In genomic region chr11:126331286-126331685, GRCh38 we compare ENCODE assay signal across 23 cellular contexts. TPM values are rescaled to one million over a fixed set of nuclear protein-coding genes. Genes with fewer than 3 reads are reported as not detected.
DNase-seq lines count a peak whose midpoint lies in the region; ATAC-seq and TF ChIP-seq lines count a peak whose summit lies in the region.
"Had no signal": no experiment of that assay in that cellular context is flagged by ENCODE, and none has a peak within 500 bp of the region (broad histone marks: within the 10 kb centered on the region; RNA-seq: fewer than 3 reads in every experiment).

No MANE protein-coding gene starts in this region.

- H3K9me3 ChIP-seq in CD8-positive, alpha-beta memory T cell (ENCODE audit: low read length) = no peaks in the 10 kb centered on the region
- no peaks in the 10 kb centered on the region for H3K9me3 ChIP-seq in spleen
- H3K9me3 ChIP-seq: Caco-2, MG63, SJCRH30 had no signal

- peaks cover 0 to 1% of the 10 kb centered on the region in 2 donors for H3K27me3 Mint-ChIP-seq in CD8-positive, alpha-beta memory T cell
- H3K27me3 Mint-ChIP-seq in immature natural killer cell (ENCODE audit: low read depth in 3 of 3) = peaks cover 20 to 31% (median 26%) of the 10 kb centered on the region in 3 donors
- no peaks in the 10 kb centered on the region for H3K27me3 Mint-ChIP-seq in stimulated activated memory B cell treated with anti-CD40 and anti-IgM and Interleukin-4, amounts not matched to agents 10 μg/mL and 1 μg/mL and 100 μg/mL, for 72 hours
- H3K27me3 Mint-ChIP-seq: CD4-positive, alpha-beta T cell had no signal

- peaks cover 8 to 71% (median 22%) of the 10 kb centered on the region in 3 donors for H3K36me3 Mint-ChIP-seq in CD8-positive, alpha-beta memory T cell
- H3K36me3 Mint-ChIP-seq in immature natural killer cell = peaks cover 11 to 27% (median 20%) of the 10 kb centered on the region in 3 donors
- H3K36me3 Mint-ChIP-seq in stimulated activated memory B cell treated with anti-CD40 and anti-IgM and Interleukin-4, amounts not matched to agents 10 μg/mL and 1 μg/mL and 100 μg/mL, for 72 hours = peaks cover 60% of the 10 kb centered on the region

- peaks cover 45 to 57% (median 49%) of the 10 kb centered on the region in 3 donors for H3K4me1 Mint-ChIP-seq in CD8-positive, alpha-beta memory T cell
- peaks cover 87 to 89% of the 10 kb centered on the region in 2 donors for H3K4me1 Mint-ChIP-seq in immature natural killer cell
- peaks cover 4% of the 10 kb centered on the region for H3K4me1 Mint-ChIP-seq in stimulated activated memory B cell treated with anti-CD40 and anti-IgM and Interleukin-4, amounts not matched to agents 10 μg/mL and 1 μg/mL and 100 μg/mL, for 72 hours

- no peaks in the 10 kb centered on the region for H3K9me3 Mint-ChIP-seq in CD8-positive, alpha-beta memory T cell
- H3K9me3 Mint-ChIP-seq in immature natural killer cell = no peaks in the 10 kb centered on the region
- H3K9me3 Mint-ChIP-seq in stimulated activated memory B cell treated with anti-CD40 and anti-IgM and Interleukin-4, amounts not matched to agents 10 μg/mL and 1 μg/mL and 100 μg/mL, for 72 hours = no peaks in the 10 kb centered on the region
- H3K9me3 Mint-ChIP-seq: CD4-positive, alpha-beta T cell; H9 had no signal

- TF ChIP-seq POLR2A in spleen (IDR thresholded peaks at IDR 0.05) = no peak

- POLR2A ChIA-PET in CD8-positive, alpha-beta memory T cell (lab: Charles Lee) = no interaction called here
- POLR2A ChIA-PET in RWPE1 (lab: Yijun Ruan, JAX; ENCODE audit: low non-redundant PET) = interaction anchor here (0.5 kb wide), 1 partner anchor 15 kb away, joined by 7 read pairs; no protein-coding TSS in a partner anchor

- peaks cover 22% of the 10 kb centered on the region for H3K36me3 ChIP-seq in CD8-positive, alpha-beta memory T cell (ENCODE audit: insufficient read depth, low read length)
- peaks cover 0 to 75% (median 16%) of the 10 kb centered on the region in 6 donors for H3K36me3 ChIP-seq in spleen
- H3K36me3 ChIP-seq: SJCRH30 had no signal

- ATAC-seq in stimulated activated memory B cell treated with anti-CD40 and anti-IgM and Interleukin-4, amounts not matched to agents 10 μg/mL and 1 μg/mL and 100 μg/mL, for 72 hours = no peak
- no peak for ATAC-seq in GM18873 (IDR thresholded peaks at IDR 0.05; ENCODE audit: low FRiP score, unreplicated experiment)
- ATAC-seq: HepG2, K562, Panc1 had no signal

- H3K4me3 ChIP-seq in CD8-positive, alpha-beta memory T cell (ENCODE audit: low read length) = no peak overlapping the region
- H3K4me3 ChIP-seq in spleen = no peak overlapping the region
- H3K4me3 ChIP-seq: K562, MG63, SJCRH30 had no signal

- peaks cover 24% of the 10 kb centered on the region for H3K4me1 ChIP-seq in CD8-positive, alpha-beta memory T cell (ENCODE audit: insufficient read depth, low read length)
- peaks cover 3 to 86% (median 35%) of the 10 kb centered on the region in 6 donors for H3K4me1 ChIP-seq in spleen

- H3K27ac ChIP-seq in CD8-positive, alpha-beta memory T cell (ENCODE audit: low read depth, low read length) = no peak overlapping the region
- H3K27ac ChIP-seq in RWPE1 = peak overlapping the region; percentile 81
- H3K27ac ChIP-seq in spleen = peak overlapping the region in 4 of 8 donors; percentile 6 to 73 (median 66)
- H3K27ac ChIP-seq: HL-60, SJCRH30 had no signal

- H3K4me3 Mint-ChIP-seq in CD8-positive, alpha-beta memory T cell = no peak overlapping the region
- H3K4me3 Mint-ChIP-seq in immature natural killer cell = peak overlapping the region; percentile 20 to 82 (median 78)
- no peak overlapping the region for H3K4me3 Mint-ChIP-seq in stimulated activated memory B cell treated with anti-CD40 and anti-IgM and Interleukin-4, amounts not matched to agents 10 μg/mL and 1 μg/mL and 100 μg/mL, for 72 hours
- H3K4me3 Mint-ChIP-seq: CD4-positive, alpha-beta T cell; H9 had no signal

- CTCF ChIA-PET in CD8-positive, alpha-beta memory T cell (lab: Charles Lee) = no interaction called here
- CTCF ChIA-PET in RWPE1 (lab: Yijun Ruan, JAX) = no interaction called here

- DNase-seq in CD8-positive, alpha-beta memory T cell = no peak
- DNase-seq in RWPE1 (ENCODE audit: low spot score) (no peak), immature natural killer cell (no peak), spleen (peak; percentile 72), NCI-H2171 treated with DMSO at 0.1 percent for 48 hours (lab: John Stamatoyannopoulos, UW) (no peak)
- DNase-seq: Caco-2; CD4-positive, alpha-beta T cell; DMS79 treated with DMSO at 0.1 percent for 48 hours; H9; MG63; NCI-H1417; NCI-H1694 treated with DMSO at 0.1 percent for 48 hours; NCI-H2107; NCI-H510A; NCI-H748 treated with DMSO at 0.1 percent for 48 hours; NK-92 treated with Interleukin-12 subunit alpha and Interleukin-12 subunit beta, amount 100 ng/mL, for 24 hours; SJCRH30 had no signal

- H3K27me3 ChIP-seq in CD8-positive, alpha-beta memory T cell (ENCODE audit: insufficient read depth, low read length, poor library complexity, severe bottlenecking) = no peaks in the 10 kb centered on the region
- H3K27me3 ChIP-seq in spleen (replicated peaks in 1 of 7) = no peaks in the 10 kb centered on the region
- H3K27me3 ChIP-seq: MG63, SJCRH30 had no signal

- peak overlapping the region in 7 of 8 donors; percentile 34 to 91 (median 84) for H3K27ac Mint-ChIP-seq in CD8-positive, alpha-beta memory T cell
- peak overlapping the region; percentile 86 to 99 (median 96) for H3K27ac Mint-ChIP-seq in immature natural killer cell
- no peak overlapping the region for H3K27ac Mint-ChIP-seq in stimulated activated memory B cell treated with anti-CD40 and anti-IgM and Interleukin-4, amounts not matched to agents 10 μg/mL and 1 μg/mL and 100 μg/mL, for 72 hours
- H3K27ac Mint-ChIP-seq: CD4-positive, alpha-beta T cell had no signal

- WGBS in spleen, 5 donors = 90 to 97% (median 96%) methylated on average over 9 to 13 of the region's 13 CpGs

- TF ChIP-seq CTCF in RWPE1 (conservative IDR thresholded peaks at IDR 0.05; ENCODE audit: low read depth) (no peak), spleen (IDR thresholded peaks at IDR 0.05 in 8 of 11, conservative IDR thresholded peaks at IDR 0.05 in 3 of 11) (no peak)

- intact Hi-C loops in spleen (cut with DNase I; ENCODE audit: low total_unique reads) = no loop called here

RNA-seq across cellular contexts. Expression of gene ST3GAL4, which starts 24.2 kb away (rescaled TPM):
- 10 to 100 TPM; 11.0 to 12.5 TPM for total RNA-seq in CD8-positive, alpha-beta memory T cell
- polyA plus RNA-seq in CD8-positive, alpha-beta memory T cell = 8.3 TPM
- polyA plus RNA-seq in immature natural killer cell (10 to 100 TPM; 25.0 to 31.7 (median 30.9) TPM), spleen (10 to 100 TPM; 12.8 to 25.0 (median 22.4) TPM)
- 100 to 1,000 TPM in 1 of 7 donors, 10 to 100 TPM in 6; 41.2 to 102 (median 53.0) TPM for total RNA-seq in spleen

RNA-seq across cellular contexts. Expression of gene DCPS, which starts 27.4 kb away (rescaled TPM):
- total RNA-seq in CD8-positive, alpha-beta memory T cell = 10 to 100 TPM; 40.0 to 42.4 TPM
- polyA plus RNA-seq in CD8-positive, alpha-beta memory T cell = 59.6 TPM
- polyA plus RNA-seq in immature natural killer cell (10 to 100 TPM; 33.1 to 65.7 (median 40.6) TPM), spleen (10 to 100 TPM; 23.9 to 35.2 (median 30.4) TPM)
- 10 to 100 TPM; 17.4 to 30.8 (median 21.1) TPM for total RNA-seq in spleen

RNA-seq across cellular contexts. Expression of gene TIRAP, which starts 48.4 kb away (rescaled TPM):
- 10 to 100 TPM; 10.6 to 11.3 TPM for total RNA-seq in CD8-positive, alpha-beta memory T cell
- 13.0 TPM for polyA plus RNA-seq in CD8-positive, alpha-beta memory T cell
- polyA plus RNA-seq in immature natural killer cell = 10 to 100 TPM in 1 of 3 donors, 1 to 10 TPM in 2; 6.0 to 15.6 (median 6.5) TPM
- total RNA-seq in spleen = 10 to 100 TPM; 15.4 to 23.5 (median 18.5) TPM
- polyA plus RNA-seq in spleen = 1 to 10 TPM; 2.6 to 7.3 (median 3.0) TPM

Comparison
In these comparisons a context has a peak if more than half of its experiments do, and no peak if none do; other contexts are left out.
1. H3K4me3 Mint-ChIP-seq: peak in immature natural killer cell (5 of 5); none in CD8-positive, alpha-beta memory T cell (0 of 7) and stimulated activated memory B cell treated with anti-CD40 and anti-IgM and Interleukin-4, amounts not matched to agents 10 μg/mL and 1 μg/mL and 100 μg/mL, for 72 hours (single experiment).